1 cellular context compared by ENCODE assay signal in genomic region chr3:138187296-138188012, GRCh38.
TF ChIP-seq lines count a peak whose summit lies in the region.

A gene with protein sequence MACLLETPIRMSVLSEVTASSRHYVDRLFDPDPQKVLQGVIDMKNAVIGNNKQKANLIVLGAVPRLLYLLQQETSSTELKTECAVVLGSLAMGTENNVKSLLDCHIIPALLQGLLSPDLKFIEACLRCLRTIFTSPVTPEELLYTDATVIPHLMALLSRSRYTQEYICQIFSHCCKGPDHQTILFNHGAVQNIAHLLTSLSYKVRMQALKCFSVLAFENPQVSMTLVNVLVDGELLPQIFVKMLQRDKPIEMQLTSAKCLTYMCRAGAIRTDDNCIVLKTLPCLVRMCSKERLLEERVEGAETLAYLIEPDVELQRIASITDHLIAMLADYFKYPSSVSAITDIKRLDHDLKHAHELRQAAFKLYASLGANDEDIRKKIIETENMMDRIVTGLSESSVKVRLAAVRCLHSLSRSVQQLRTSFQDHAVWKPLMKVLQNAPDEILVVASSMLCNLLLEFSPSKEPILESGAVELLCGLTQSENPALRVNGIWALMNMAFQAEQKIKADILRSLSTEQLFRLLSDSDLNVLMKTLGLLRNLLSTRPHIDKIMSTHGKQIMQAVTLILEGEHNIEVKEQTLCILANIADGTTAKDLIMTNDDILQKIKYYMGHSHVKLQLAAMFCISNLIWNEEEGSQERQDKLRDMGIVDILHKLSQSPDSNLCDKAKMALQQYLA (plus strand): TSS chr3:138187301. CDS start chr3:138187555, 254 bp downstream.

TF ChIP-seq in HEK293, 187 proteins besides CTCF, POLR2A, EP300 and RAD21 (continued from another document):
- no peak; the same call in 1 of the 2 replicates for TF ChIP-seq ZBTB11 (tag by site-specific recombination; conservative IDR thresholded peaks at IDR 0.05; ENCODE audit: low read depth)
- TF ChIP-seq ZBTB21 (tag by site-specific recombination; IDR thresholded peaks at IDR 0.05), result peak; percentile 45; the same call in 1 of the 2 replicates
- 0 out of 2 replicates have a peak, but pooled peaks have one; percentile 35 for TF ChIP-seq SCRT2 (tag by site-specific recombination; IDR thresholded peaks at IDR 0.05)
- TF ChIP-seq REPIN1 (tag by site-specific recombination; IDR thresholded peaks at IDR 0.05; ENCODE audit: low read depth), result no peak
- TF ChIP-seq ZNF629 (tag by site-specific recombination; IDR thresholded peaks at IDR 0.05), result peak; percentile 61; the same call in 1 of the 2 replicates
- peak; percentile 93 for TF ChIP-seq ZXDB (tag by site-specific recombination; IDR thresholded peaks at IDR 0.05)
- no peak for TF ChIP-seq ZNF184 (tag by site-specific recombination; IDR thresholded peaks at IDR 0.05)
- 0 out of 2 replicates have a peak, but pooled peaks have one; percentile 27 for TF ChIP-seq OVOL3 (tag by site-specific recombination; IDR thresholded peaks at IDR 0.05)
- TF ChIP-seq SP2 (tag by site-specific recombination; IDR thresholded peaks at IDR 0.05), result peak; percentile 53
- TF ChIP-seq ZFP41 (tag by site-specific recombination; IDR thresholded peaks at IDR 0.05; ENCODE audit: borderline replicate concordance), result no peak
- TF ChIP-seq, protein P1, sequence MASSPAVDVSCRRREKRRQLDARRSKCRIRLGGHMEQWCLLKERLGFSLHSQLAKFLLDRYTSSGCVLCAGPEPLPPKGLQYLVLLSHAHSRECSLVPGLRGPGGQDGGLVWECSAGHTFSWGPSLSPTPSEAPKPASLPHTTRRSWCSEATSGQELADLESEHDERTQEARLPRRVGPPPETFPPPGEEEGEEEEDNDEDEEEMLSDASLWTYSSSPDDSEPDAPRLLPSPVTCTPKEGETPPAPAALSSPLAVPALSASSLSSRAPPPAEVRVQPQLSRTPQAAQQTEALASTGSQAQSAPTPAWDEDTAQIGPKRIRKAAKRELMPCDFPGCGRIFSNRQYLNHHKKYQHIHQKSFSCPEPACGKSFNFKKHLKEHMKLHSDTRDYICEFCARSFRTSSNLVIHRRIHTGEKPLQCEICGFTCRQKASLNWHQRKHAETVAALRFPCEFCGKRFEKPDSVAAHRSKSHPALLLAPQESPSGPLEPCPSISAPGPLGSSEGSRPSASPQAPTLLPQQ (tag by site-specific recombination; IDR thresholded peaks at IDR 0.05), result peak; percentile 86
- no peak for TF ChIP-seq MZF1 (tag by site-specific recombination; IDR thresholded peaks at IDR 0.05; ENCODE audit: borderline replicate concordance)
- TF ChIP-seq EGR2 (tag by site-specific recombination; IDR thresholded peaks at IDR 0.05; ENCODE audit: low read depth), result 0 out of 2 replicates have a peak, but pooled peaks have one; percentile 28
- TF ChIP-seq YY2 (tag by site-specific recombination; IDR thresholded peaks at IDR 0.05), result peak; percentile 84
- peak; percentile 75; the same call in 1 of the 2 replicates for TF ChIP-seq GLI4 (tag by site-specific recombination; IDR thresholded peaks at IDR 0.05)
- TF ChIP-seq, protein P2, sequence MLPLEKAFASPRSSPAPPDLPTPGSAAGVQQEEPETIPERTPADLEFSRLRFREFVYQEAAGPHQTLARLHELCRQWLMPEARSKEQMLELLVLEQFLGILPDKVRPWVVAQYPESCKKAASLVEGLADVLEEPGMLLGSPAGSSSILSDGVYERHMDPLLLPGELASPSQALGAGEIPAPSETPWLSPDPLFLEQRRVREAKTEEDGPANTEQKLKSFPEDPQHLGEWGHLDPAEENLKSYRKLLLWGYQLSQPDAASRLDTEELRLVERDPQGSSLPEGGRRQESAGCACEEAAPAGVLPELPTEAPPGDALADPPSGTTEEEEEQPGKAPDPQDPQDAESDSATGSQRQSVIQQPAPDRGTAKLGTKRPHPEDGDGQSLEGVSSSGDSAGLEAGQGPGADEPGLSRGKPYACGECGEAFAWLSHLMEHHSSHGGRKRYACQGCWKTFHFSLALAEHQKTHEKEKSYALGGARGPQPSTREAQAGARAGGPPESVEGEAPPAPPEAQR (tag by site-specific recombination; IDR thresholded peaks at IDR 0.05), result no peak
- peak; percentile 65 for TF ChIP-seq ZBTB8A (tag by site-specific recombination; IDR thresholded peaks at IDR 0.05)
- TF ChIP-seq ZBTB20 (tag by site-specific recombination; IDR thresholded peaks at IDR 0.05), result peak; percentile 98
- TF ChIP-seq ZNF394 (tag by site-specific recombination; IDR thresholded peaks at IDR 0.05; ENCODE audit: borderline replicate concordance), result peak; percentile 67
- peak; percentile 61; the same call in 1 of the 2 replicates for TF ChIP-seq ZEB2 (tag by site-specific recombination; IDR thresholded peaks at IDR 0.05)
- TF ChIP-seq ZBTB7A (tag by site-specific recombination; IDR thresholded peaks at IDR 0.05; ENCODE audit: low read depth), result peak; percentile 96
- 0 out of 2 replicates have a peak, but pooled peaks have one; percentile 11 for TF ChIP-seq KLF10 (tag by site-specific recombination; IDR thresholded peaks at IDR 0.05)
- TF ChIP-seq, protein P3, sequence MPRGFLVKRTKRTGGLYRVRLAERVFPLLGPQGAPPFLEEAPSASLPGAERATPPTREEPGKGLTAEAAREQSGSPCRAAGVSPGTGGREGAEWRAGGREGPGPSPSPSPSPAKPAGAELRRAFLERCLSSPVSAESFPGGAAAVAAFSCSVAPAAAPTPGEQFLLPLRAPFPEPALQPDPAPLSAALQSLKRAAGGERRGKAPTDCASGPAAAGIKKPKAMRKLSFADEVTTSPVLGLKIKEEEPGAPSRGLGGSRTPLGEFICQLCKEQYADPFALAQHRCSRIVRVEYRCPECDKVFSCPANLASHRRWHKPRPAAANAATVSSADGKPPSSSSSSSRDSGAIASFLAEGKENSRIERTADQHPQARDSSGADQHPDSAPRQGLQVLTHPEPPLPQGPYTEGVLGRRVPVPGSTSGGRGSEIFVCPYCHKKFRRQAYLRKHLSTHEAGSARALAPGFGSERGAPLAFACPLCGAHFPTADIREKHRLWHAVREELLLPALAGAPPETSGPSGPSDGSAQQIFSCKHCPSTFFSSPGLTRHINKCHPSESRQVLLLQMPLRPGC (tag by site-specific recombination; IDR thresholded peaks at IDR 0.05), result 0 out of 2 replicates have a peak, but pooled peaks have one; percentile 24
- TF ChIP-seq PRDM2 (tag by site-specific recombination; IDR thresholded peaks at IDR 0.05; ENCODE audit: borderline replicate concordance), result no peak
TF ChIP-seq in HEK293: peak in this region for 55.
